In the genomic region with DNA sequence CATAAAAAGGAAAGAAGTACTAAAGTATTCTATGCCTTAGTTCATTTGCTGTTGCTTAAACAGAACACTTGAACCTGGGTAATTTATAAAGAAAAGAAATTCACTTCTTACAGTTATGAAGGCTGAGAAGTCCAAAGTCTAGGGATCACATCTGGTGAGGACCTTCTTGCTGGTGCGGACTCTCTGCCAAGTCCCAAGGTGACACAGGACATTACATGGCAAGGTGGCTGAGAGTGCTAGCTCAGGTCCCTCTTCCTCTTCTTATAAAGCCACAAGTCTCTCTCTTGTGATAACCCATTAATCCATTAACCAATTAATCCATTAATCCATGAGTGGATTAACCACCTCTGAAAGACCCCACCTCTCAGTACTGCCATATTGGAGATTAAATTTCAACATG, we compare ENCODE assay signal across 26 cellular contexts. TPM values are rescaled to one million over a fixed set of nuclear protein-coding genes. Genes with fewer than 3 reads are reported as not detected.
DNase-seq lines count a peak whose midpoint lies in the region; ATAC-seq and TF ChIP-seq lines count a peak whose summit lies in the region.
"Had no signal": no experiment of that assay in that cellular context is flagged by ENCODE, and none has a peak within 500 bp of the region (broad histone marks: within the 10 kb centered on the region; RNA-seq: fewer than 3 reads in every experiment).

No MANE protein-coding gene starts in this region.

- H3K9me3 Mint-ChIP-seq in activated naive CD4-positive, alpha-beta T cell treated with anti-CD3 and anti-CD28 coated beads, Interleukin-2, amount 10 ng/mL, durations not matched to agents 7 days and 5 days = peaks cover 2% of the 10 kb centered on the region
- H3K9me3 Mint-ChIP-seq: stimulated activated naive B cell treated with anti-CD40 and anti-IgM and Interleukin-4, amounts not matched to agents 10 μg/mL and 1 μg/mL and 100 μg/mL, for 72 hours had no signal

- no peaks in the 10 kb centered on the region for H3K27me3 ChIP-seq in colonic mucosa
- no peaks in the 10 kb centered on the region for H3K27me3 ChIP-seq in osteoblast (ENCODE audit: insufficient read depth, low read length)
- H3K27me3 ChIP-seq in upper lobe of left lung = no peaks in the 10 kb centered on the region
- H3K27me3 ChIP-seq in left lung = no peaks in the 10 kb centered on the region

- H2AFZ ChIP-seq in osteoblast (ENCODE audit: low read length) = no peak overlapping the region

- no peaks in the 10 kb centered on the region for H4K20me1 ChIP-seq in osteoblast (ENCODE audit: insufficient read depth, low read length)

- 93 to 96% methylated on average over 1 of the region's 1 CpG for WGBS in upper lobe of left lung, 2 donors

- peak overlapping the region in 1 of 2 donors; percentile 9 for H3K9ac ChIP-seq in colonic mucosa (ENCODE audit: low read depth in 2 of 2, low read length in 2 of 2)

- TF ChIP-seq POLR2A in upper lobe of left lung (IDR thresholded peaks at IDR 0.05) = no peak

- H3K27ac ChIP-seq in colonic mucosa = peak overlapping the region; percentile 83
- H3K27ac ChIP-seq in osteoblast (ENCODE audit: low read depth, low read length) = peak overlapping the region; percentile 99
- H3K27ac ChIP-seq in upper lobe of left lung = peak overlapping the region; percentile 92 to 96 (median 94)
- H3K27ac ChIP-seq in left lung = peak overlapping the region in 1 of 2 donors; percentile 85
- H3K27ac ChIP-seq: HL-60, RWPE1 had no signal

- H3K36me3 Mint-ChIP-seq in activated naive CD4-positive, alpha-beta T cell treated with anti-CD3 and anti-CD28 coated beads, Interleukin-2, amount 10 ng/mL, durations not matched to agents 7 days and 5 days = no peaks in the 10 kb centered on the region
- H3K36me3 Mint-ChIP-seq: brain; CD4-positive, CD25-positive, alpha-beta regulatory T cell had no signal

- H3K27ac Mint-ChIP-seq in activated naive CD4-positive, alpha-beta T cell treated with anti-CD3 and anti-CD28 coated beads, Interleukin-2, amount 10 ng/mL, durations not matched to agents 7 days and 5 days = no peak overlapping the region
- H3K27ac Mint-ChIP-seq: activated naive CD8-positive, alpha-beta T cell treated with anti-CD3 and anti-CD28 coated beads, Interleukin-2, amount 50 U/mL, for 24 hours; CD4-positive, CD25-positive, alpha-beta regulatory T cell; stimulated activated naive B cell treated with anti-CD40 and anti-IgM and Interleukin-4, amounts not matched to agents 10 μg/mL and 1 μg/mL and 100 μg/mL, for 72 hours; WTC11 had no signal

- ATAC-seq in upper lobe of left lung (ENCODE audit: low FRiP score in 2 of 2) (no peak), mucosa of descending colon (no peak), left lung (no peak)
- ATAC-seq: activated naive CD8-positive, alpha-beta T cell treated with anti-CD3 and anti-CD28 coated beads, Interleukin-2, amount 50 U/mL, for 24 hours; HepG2; left lobe of liver; stimulated activated naive B cell treated with anti-CD40 and anti-IgM and Interleukin-4, amounts not matched to agents 10 μg/mL and 1 μg/mL and 100 μg/mL, for 72 hours; WTC11 had no signal

- no peak overlapping the region for H3K4me3 Mint-ChIP-seq in activated naive CD4-positive, alpha-beta T cell treated with anti-CD3 and anti-CD28 coated beads, Interleukin-2, amount 10 ng/mL, durations not matched to agents 7 days and 5 days
- H3K4me3 Mint-ChIP-seq: activated naive CD8-positive, alpha-beta T cell treated with anti-CD3 and anti-CD28 coated beads, Interleukin-2, amount 50 U/mL, for 24 hours; brain; CD4-positive, CD25-positive, alpha-beta regulatory T cell; neural crest cell; stimulated activated naive B cell treated with anti-CD40 and anti-IgM and Interleukin-4, amounts not matched to agents 10 μg/mL and 1 μg/mL and 100 μg/mL, for 72 hours; WTC11 had no signal

- H3K4me2 ChIP-seq in osteoblast (ENCODE audit: insufficient read depth, low read length) = no peak overlapping the region

- CTCF ChIA-PET in activated naive CD4-positive, alpha-beta T cell treated with anti-CD3 and anti-CD28 coated beads, Interleukin-2, amount 10 ng/mL, durations not matched to agents 7 days and 5 days (lab: Charles Lee) = interaction anchor here (5.0 kb wide), 1 partner anchor 88 kb away, joined by 23 read pairs; no protein-coding TSS in a partner anchor

- H3K27me3 Mint-ChIP-seq in activated naive CD4-positive, alpha-beta T cell treated with anti-CD3 and anti-CD28 coated beads, Interleukin-2, amount 10 ng/mL, durations not matched to agents 7 days and 5 days = peaks cover 21% of the 10 kb centered on the region
- H3K27me3 Mint-ChIP-seq: activated naive CD8-positive, alpha-beta T cell treated with anti-CD3 and anti-CD28 coated beads, Interleukin-2, amount 50 U/mL, for 24 hours; CD4-positive, CD25-positive, alpha-beta regulatory T cell had no signal

- TF ChIP-seq CTCF in colonic mucosa (IDR thresholded peaks at IDR 0.05) (no peak), osteoblast (IDR thresholded peaks at IDR 0.05; ENCODE audit: extremely low read depth, low read depth, low read length) (no peak), upper lobe of left lung (IDR thresholded peaks at IDR 0.05) (no peak), mucosa of descending colon (IDR thresholded peaks at IDR 0.05) (no peak), left lung (IDR thresholded peaks at IDR 0.05) (no peak)

- peaks cover 6% of the 10 kb centered on the region for H3K79me2 ChIP-seq in osteoblast (ENCODE audit: insufficient read depth, low read length)

- H3K36me3 ChIP-seq in colonic mucosa = no peaks in the 10 kb centered on the region
- H3K36me3 ChIP-seq in osteoblast (ENCODE audit: insufficient read depth, low read length) = peaks cover under 1% of the 10 kb centered on the region
- no peaks in the 10 kb centered on the region for H3K36me3 ChIP-seq in upper lobe of left lung
- no peaks in the 10 kb centered on the region for H3K36me3 ChIP-seq in mucosa of descending colon (ENCODE audit: low read depth)
- H3K36me3 ChIP-seq in left lung = no peaks in the 10 kb centered on the region
- H3K36me3 ChIP-seq: thoracic aorta had no signal

- peak; percentile 79 for DNase-seq in NCI-H82 (lab: John Stamatoyannopoulos, UW)
- DNase-seq in colonic mucosa = no peak
- DNase-seq in osteoblast (ENCODE audit: insufficient read length, low spot score, missing footprints) = no peak
- DNase-seq in upper lobe of left lung = no peak
- DNase-seq in mucosa of descending colon = no peak
- no peak for DNase-seq in activated naive CD4-positive, alpha-beta T cell treated with anti-CD3 and anti-CD28 coated beads, Interleukin-2, amount 10 ng/mL, durations not matched to agents 7 days and 5 days
- no peak for DNase-seq in left lung
- DNase-seq: activated CD4-positive, alpha-beta T cell treated with anti-CD3 and anti-CD28 coated beads, Interleukin-2, amount 50 U/mL, for 4 hours; activated CD8-positive, alpha-beta memory T cell treated with anti-CD3 and anti-CD28 coated beads, Interleukin-2, amount 50 U/mL, for 4 hours; activated naive CD8-positive, alpha-beta T cell treated with anti-CD3 and anti-CD28 coated beads, Interleukin-2, amount 50 U/mL, for 24 hours; CD4-positive, CD25-positive, alpha-beta regulatory T cell; cortex of kidney; head of caudate nucleus; NCI-H1092 treated with DMSO at 0.1 percent for 48 hours; NCI-H1930; NCI-H510A; stimulated activated naive B cell treated with anti-CD40 and anti-IgM and Interleukin-4, amounts not matched to agents 10 μg/mL and 1 μg/mL and 100 μg/mL, for 72 hours had no signal

- peaks cover 14% of the 10 kb centered on the region for H3K4me1 Mint-ChIP-seq in activated naive CD4-positive, alpha-beta T cell treated with anti-CD3 and anti-CD28 coated beads, Interleukin-2, amount 10 ng/mL, durations not matched to agents 7 days and 5 days

- no peak for TF ChIP-seq EP300 in upper lobe of left lung (IDR thresholded peaks at IDR 0.05)

- peaks cover 21% of the 10 kb centered on the region for H3K4me1 ChIP-seq in colonic mucosa
- peaks cover 56% of the 10 kb centered on the region for H3K4me1 ChIP-seq in osteoblast (ENCODE audit: insufficient read depth, low read length)
- H3K4me1 ChIP-seq in upper lobe of left lung = peaks cover 22 to 47% (median 37%) of the 10 kb centered on the region in 4 donors
- peaks cover 32% of the 10 kb centered on the region for H3K4me1 ChIP-seq in mucosa of descending colon (ENCODE audit: low read depth)
- H3K4me1 ChIP-seq in left lung = peaks cover 31 to 50% of the 10 kb centered on the region in 2 donors

- intact Hi-C loops in colonic mucosa (cut with DNase I) (no loop called here), mucosa of descending colon (cut with DNase I, micrococcal nuclease) (no loop called here), left lung (cut with DNase I) (no loop called here)

- H3K9me3 ChIP-seq in colonic mucosa (no peaks in the 10 kb centered on the region), osteoblast (ENCODE audit: low read depth, low read length) (no peaks in the 10 kb centered on the region), upper lobe of left lung (no peaks in the 10 kb centered on the region), mucosa of descending colon (no peaks in the 10 kb centered on the region), left lung (no peaks in the 10 kb centered on the region)
- H3K9me3 ChIP-seq: thoracic aorta had no signal

- no peak overlapping the region for H3K4me3 ChIP-seq in colonic mucosa
- H3K4me3 ChIP-seq in osteoblast (ENCODE audit: insufficient read depth, low read length) = no peak overlapping the region
- H3K4me3 ChIP-seq in upper lobe of left lung = no peak overlapping the region
- H3K4me3 ChIP-seq in mucosa of descending colon = no peak overlapping the region
- no peak overlapping the region for H3K4me3 ChIP-seq in left lung
- H3K4me3 ChIP-seq: skin epidermis, thoracic aorta had no signal

RNA-seq across cellular contexts. Expression of gene ZBTB38, which starts 3.1 kb away (rescaled TPM):
- 100 to 1,000 TPM in 1 of 2 donors, 10 to 100 TPM in 1; 95.5 to 112 TPM for total RNA-seq in colonic mucosa
- 181 and 196 TPM in 2 replicates for total RNA-seq in osteoblast
- total RNA-seq in upper lobe of left lung = 100 to 1,000 TPM in 2 of 6 donors, 10 to 100 TPM in 4; 80.2 to 146 (median 91.8) TPM
- total RNA-seq in mucosa of descending colon = 100 to 1,000 TPM in 2 of 3 donors, 10 to 100 TPM in 1; 96.0 to 153 (median 144) TPM
- 10 to 100 TPM; 84.0 to 91.4 TPM for total RNA-seq in left lung
